In genomic region chr9:35603986-35604577, GRCh38 we compare ENCODE assay signal across 8 cellular contexts. TPM values are rescaled to one million over a fixed set of nuclear protein-coding genes. Genes with fewer than 3 reads are reported as not detected.
DNase-seq lines count a peak whose midpoint lies in the region; ATAC-seq and TF ChIP-seq lines count a peak whose summit lies in the region.

No MANE protein-coding gene starts in this region.

- DNase-seq in GM13976 (ENCODE audit: low spot score) (peak; percentile 98), NCI-H146 (lab: John Stamatoyannopoulos, UW) (peak; percentile 100), T-helper 1 cell (peak; percentile 99 to 100 (median 100)), amygdala (lab: John Stamatoyannopoulos, UW) (peak; percentile 85 to 99 (median 98)), left ventricle myocardium inferior (peak; percentile 100), progenitor cell of endocrine pancreas (ENCODE audit: low spot score, unreplicated experiment) (peak; percentile 99)

- H3K27ac ChIP-seq in left ventricle myocardium inferior (replicated peaks) (peak overlapping the region; percentile 98), urinary bladder (ENCODE audit: low read depth) (peak overlapping the region; percentile 83)

- intact Hi-C loops in left ventricle myocardium inferior (cut with micrococcal nuclease): no loop called here

- WGBS in urinary bladder: under 1% methylated on average over 41 of the region's 41 CpGs

- no peaks in the 10 kb centered on the region for H3K9me3 Mint-ChIP-seq in progenitor cell of endocrine pancreas (ENCODE audit: low read depth)

- peaks cover 17% of the 10 kb centered on the region for H3K4me1 Mint-ChIP-seq in progenitor cell of endocrine pancreas (ENCODE audit: low read depth)

- H3K4me1 ChIP-seq in left ventricle myocardium inferior (peaks cover 36% of the 10 kb centered on the region), urinary bladder (ENCODE audit: insufficient read depth) (no peaks in the 10 kb centered on the region)

- peak overlapping the region; percentile 82 for H3K4me3 ChIP-seq in left ventricle myocardium inferior
- H3K4me3 ChIP-seq in urinary bladder (ENCODE audit: low read depth, low read length): peak overlapping the region; percentile 96

- no peaks in the 10 kb centered on the region for H3K27me3 Mint-ChIP-seq in progenitor cell of endocrine pancreas

- peak; percentile 83 for ATAC-seq in HG02870 (IDR thresholded peaks at IDR 0.05; ENCODE audit: unreplicated experiment)

- peaks cover 5% of the 10 kb centered on the region for H3K36me3 Mint-ChIP-seq in progenitor cell of endocrine pancreas (ENCODE audit: insufficient read depth)

- no peaks in the 10 kb centered on the region for H3K27me3 ChIP-seq in left ventricle myocardium inferior (ENCODE audit: low read depth)

- no peaks in the 10 kb centered on the region for H3K9me3 ChIP-seq in left ventricle myocardium inferior (replicated peaks)

- peak overlapping the region; percentile 99 for H3K27ac Mint-ChIP-seq in progenitor cell of endocrine pancreas

- TF ChIP-seq CTCF in GM13976 (IDR thresholded peaks at IDR 0.05; ENCODE audit: borderline replicate concordance, control extremely low read depth, extremely low read depth, insufficient read depth, missing control alignments) (peak; percentile 91), left ventricle myocardium inferior (IDR thresholded peaks at IDR 0.05; ENCODE audit: borderline replicate concordance) (peak; percentile 96), progenitor cell of endocrine pancreas (IDR thresholded peaks at IDR 0.05; ENCODE audit: unreplicated experiment) (peak; percentile 88)

- peak overlapping the region; percentile 96 for H3K4me3 Mint-ChIP-seq in progenitor cell of endocrine pancreas (ENCODE audit: low read depth)

- in situ Hi-C loops in GM13976 (cut with MboI; ENCODE audit: low sequenced_read_pairs, unreplicated experiment): no loop called here

- H3K36me3 ChIP-seq in left ventricle myocardium inferior (peaks cover 15% of the 10 kb centered on the region), urinary bladder (ENCODE audit: insufficient read depth) (peaks cover 6% of the 10 kb centered on the region)

RNA-seq across cellular contexts. Expression of gene TESK1, which starts 1.0 kb away (rescaled TPM):
- total RNA-seq in left ventricle myocardium inferior (25.4 TPM), progenitor cell of endocrine pancreas (62.3 and 63.2 TPM in 2 replicates), urinary bladder (6.8 TPM)
- polyA plus RNA-seq in urinary bladder: 52.9 TPM

RNA-seq across cellular contexts. Expression of gene CD72, which starts 14.1 kb away (rescaled TPM):
- total RNA-seq in left ventricle myocardium inferior: 0.63 TPM
- 3.1 and 4.2 TPM in 2 replicates for total RNA-seq in progenitor cell of endocrine pancreas
- 1.5 TPM for total RNA-seq in urinary bladder
- 1.6 TPM for polyA plus RNA-seq in urinary bladder

RNA-seq across cellular contexts. Expression of gene SIT1, which starts 46.6 kb away (rescaled TPM):
- total RNA-seq in left ventricle myocardium inferior (not detected), progenitor cell of endocrine pancreas (not detected in 2 replicates), urinary bladder (0.48 TPM)
- polyA plus RNA-seq in urinary bladder: 0.60 TPM

RNA-seq across cellular contexts. Expression of gene RMRP, which starts 53.7 kb away (rescaled TPM):
- 15,093 TPM for total RNA-seq in left ventricle myocardium inferior
- total RNA-seq in progenitor cell of endocrine pancreas: 15,251 and 16,487 TPM in 2 replicates
- 99,097 TPM for total RNA-seq in urinary bladder
- not detected for polyA plus RNA-seq in urinary bladder

RNA-seq across cellular contexts. Expression of gene CCDC107, which starts 54.0 kb away (rescaled TPM):
- total RNA-seq in left ventricle myocardium inferior: 44.3 TPM
- total RNA-seq in progenitor cell of endocrine pancreas: 17.2 and 18.8 TPM in 2 replicates
- 10.7 TPM for total RNA-seq in urinary bladder
- polyA plus RNA-seq in urinary bladder: 71.5 TPM

Comparison
In these comparisons a context has a peak if more than half of its experiments do, and no peak if none do; other contexts are left out.
1. Peak in every context shown above with its lines: DNase-seq, ATAC-seq, H3K4me3 ChIP-seq and H3K27ac ChIP-seq.